Comparison of ENCODE assay signal across 1 cellular context in the genomic region with DNA sequence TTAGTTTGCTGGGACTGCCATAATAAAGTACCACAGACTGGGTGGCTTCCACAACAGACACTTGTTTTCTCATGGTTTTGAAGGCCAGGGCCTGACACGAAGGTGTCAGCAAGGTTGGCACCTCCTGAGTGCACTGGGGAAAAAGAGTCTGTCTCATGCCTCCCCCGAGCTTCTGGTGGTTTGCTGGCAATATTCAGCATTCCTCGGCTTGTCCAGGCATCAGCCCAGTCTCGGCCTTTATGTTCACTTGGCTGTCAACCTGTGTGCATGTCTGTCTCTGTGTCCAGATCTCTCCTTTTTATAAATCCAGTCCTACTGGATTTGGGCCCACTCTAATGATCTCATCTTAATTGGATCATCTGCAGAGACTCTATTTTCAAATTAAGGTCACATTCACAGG.
TF ChIP-seq lines count a peak whose summit lies in the region.

No MANE protein-coding gene starts in this region.

TF ChIP-seq in WTC11, 78 proteins besides CTCF, POLR2A, EP300 and RAD21 (continued from another document):
- TF ChIP-seq ARID4B (CRISPR knock-in tag; IDR thresholded peaks at IDR 0.05; ENCODE audit: borderline replicate concordance) (no peak), CBFB (CRISPR knock-in tag; IDR thresholded peaks at IDR 0.05; ENCODE audit: low read depth) (no peak), NFATC4 (CRISPR knock-in tag; IDR thresholded peaks at IDR 0.05) (no peak), KAT7 (CRISPR knock-in tag; IDR thresholded peaks at IDR 0.05; ENCODE audit: borderline replicate concordance) (no peak), MXD4 (CRISPR knock-in tag; IDR thresholded peaks at IDR 0.05; ENCODE audit: borderline replicate concordance) (no peak), GABPB1 (CRISPR knock-in tag; IDR thresholded peaks at IDR 0.05) (no peak), FOXK1 (CRISPR knock-in tag; IDR thresholded peaks at IDR 0.05) (no peak), ZNF121 (CRISPR knock-in tag; IDR thresholded peaks at IDR 0.05) (no peak)
- TF ChIP-seq, protein P1, sequence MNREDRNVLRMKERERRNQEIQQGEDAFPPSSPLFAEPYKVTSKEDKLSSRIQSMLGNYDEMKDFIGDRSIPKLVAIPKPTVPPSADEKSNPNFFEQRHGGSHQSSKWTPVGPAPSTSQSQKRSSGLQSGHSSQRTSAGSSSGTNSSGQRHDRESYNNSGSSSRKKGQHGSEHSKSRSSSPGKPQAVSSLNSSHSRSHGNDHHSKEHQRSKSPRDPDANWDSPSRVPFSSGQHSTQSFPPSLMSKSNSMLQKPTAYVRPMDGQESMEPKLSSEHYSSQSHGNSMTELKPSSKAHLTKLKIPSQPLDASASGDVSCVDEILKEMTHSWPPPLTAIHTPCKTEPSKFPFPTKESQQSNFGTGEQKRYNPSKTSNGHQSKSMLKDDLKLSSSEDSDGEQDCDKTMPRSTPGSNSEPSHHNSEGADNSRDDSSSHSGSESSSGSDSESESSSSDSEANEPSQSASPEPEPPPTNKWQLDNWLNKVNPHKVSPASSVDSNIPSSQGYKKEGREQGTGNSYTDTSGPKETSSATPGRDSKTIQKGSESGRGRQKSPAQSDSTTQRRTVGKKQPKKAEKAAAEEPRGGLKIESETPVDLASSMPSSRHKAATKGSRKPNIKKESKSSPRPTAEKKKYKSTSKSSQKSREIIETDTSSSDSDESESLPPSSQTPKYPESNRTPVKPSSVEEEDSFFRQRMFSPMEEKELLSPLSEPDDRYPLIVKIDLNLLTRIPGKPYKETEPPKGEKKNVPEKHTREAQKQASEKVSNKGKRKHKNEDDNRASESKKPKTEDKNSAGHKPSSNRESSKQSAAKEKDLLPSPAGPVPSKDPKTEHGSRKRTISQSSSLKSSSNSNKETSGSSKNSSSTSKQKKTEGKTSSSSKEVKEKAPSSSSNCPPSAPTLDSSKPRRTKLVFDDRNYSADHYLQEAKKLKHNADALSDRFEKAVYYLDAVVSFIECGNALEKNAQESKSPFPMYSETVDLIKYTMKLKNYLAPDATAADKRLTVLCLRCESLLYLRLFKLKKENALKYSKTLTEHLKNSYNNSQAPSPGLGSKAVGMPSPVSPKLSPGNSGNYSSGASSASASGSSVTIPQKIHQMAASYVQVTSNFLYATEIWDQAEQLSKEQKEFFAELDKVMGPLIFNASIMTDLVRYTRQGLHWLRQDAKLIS (CRISPR knock-in tag; IDR thresholded peaks at IDR 0.05; ENCODE audit: borderline replicate concordance), result no peak
TF ChIP-seq in WTC11: peak in this region for 0.
